ENCODE assay signal across 1 cellular context in the genomic region with DNA sequence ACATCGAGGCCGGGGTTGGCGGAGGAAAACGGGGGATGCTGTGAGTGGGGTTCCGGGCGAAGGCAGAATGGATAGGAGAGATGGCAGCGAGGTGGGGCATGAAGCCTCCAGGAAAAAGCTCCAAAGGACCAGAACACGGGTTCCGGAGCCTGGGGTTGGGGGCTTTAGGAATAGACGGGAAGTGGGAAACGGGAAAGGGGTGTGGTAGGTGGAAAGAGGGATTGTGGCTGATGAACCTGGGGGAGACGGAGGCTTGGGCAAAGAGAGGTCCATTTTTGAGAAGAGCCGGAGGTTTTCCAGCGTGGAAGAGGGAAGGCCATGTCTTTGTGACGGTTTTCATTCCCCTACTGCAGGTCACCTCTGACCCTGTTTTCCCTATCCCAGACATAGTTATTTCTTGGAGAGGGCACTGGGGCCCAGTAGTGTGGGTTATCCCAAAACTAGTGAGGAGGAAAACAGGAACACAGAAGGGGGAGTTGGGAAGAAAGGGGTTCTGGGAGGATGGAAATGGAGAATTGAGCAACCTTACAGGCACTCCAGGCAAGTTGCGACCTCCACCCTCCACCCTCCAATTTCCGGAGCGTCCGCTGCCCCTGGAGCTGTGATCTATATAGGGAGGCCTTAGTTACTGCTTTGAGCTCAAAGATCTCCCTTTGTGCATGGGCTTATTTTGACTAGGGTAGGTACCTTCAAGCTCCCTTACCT.
TF ChIP-seq lines count a peak whose summit lies in the region.

No MANE protein-coding gene starts in this region.

TF ChIP-seq in HepG2, 621 proteins besides CTCF, POLR2A, EP300 and RAD21:
- TF ChIP-seq, protein P1, sequence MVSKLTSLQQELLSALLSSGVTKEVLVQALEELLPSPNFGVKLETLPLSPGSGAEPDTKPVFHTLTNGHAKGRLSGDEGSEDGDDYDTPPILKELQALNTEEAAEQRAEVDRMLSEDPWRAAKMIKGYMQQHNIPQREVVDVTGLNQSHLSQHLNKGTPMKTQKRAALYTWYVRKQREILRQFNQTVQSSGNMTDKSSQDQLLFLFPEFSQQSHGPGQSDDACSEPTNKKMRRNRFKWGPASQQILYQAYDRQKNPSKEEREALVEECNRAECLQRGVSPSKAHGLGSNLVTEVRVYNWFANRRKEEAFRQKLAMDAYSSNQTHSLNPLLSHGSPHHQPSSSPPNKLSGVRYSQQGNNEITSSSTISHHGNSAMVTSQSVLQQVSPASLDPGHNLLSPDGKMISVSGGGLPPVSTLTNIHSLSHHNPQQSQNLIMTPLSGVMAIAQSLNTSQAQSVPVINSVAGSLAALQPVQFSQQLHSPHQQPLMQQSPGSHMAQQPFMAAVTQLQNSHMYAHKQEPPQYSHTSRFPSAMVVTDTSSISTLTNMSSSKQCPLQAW (CRISPR knock-in tag; IDR thresholded peaks at IDR 0.05) = peak; percentile 23
- TF ChIP-seq GATAD2A (CRISPR knock-in tag; IDR thresholded peaks at IDR 0.05) (peak; percentile 28; the same call in 1 of the 2 replicates), TAF1 (CRISPR knock-in tag; IDR thresholded peaks at IDR 0.05) (0 out of 2 replicates have a peak, but pooled peaks have one; percentile 27), ZNF605 (CRISPR knock-in tag; IDR thresholded peaks at IDR 0.05) (0 out of 2 replicates have a peak, but pooled peaks have one; percentile 27), PPARG (CRISPR knock-in tag; conservative IDR thresholded peaks at IDR 0.05) (peak; percentile 43; the same call in 1 of the 2 replicates), ZBTB7A (CRISPR knock-in tag; IDR thresholded peaks at IDR 0.05) (0 out of 2 replicates have a peak, but pooled peaks have one; percentile 32), KLF16 (CRISPR knock-in tag; IDR thresholded peaks at IDR 0.05) (0 out of 4 replicates have a peak, but pooled peaks of 1 of the 2 experiments have one; percentile 20), KAT8 (CRISPR knock-in tag; IDR thresholded peaks at IDR 0.05) (0 out of 2 replicates have a peak, but pooled peaks have one; percentile 21), ZNF75D (CRISPR knock-in tag; IDR thresholded peaks at IDR 0.05; ENCODE audit: borderline replicate concordance) (no peak), ETV5 (CRISPR knock-in tag; IDR thresholded peaks at IDR 0.05; ENCODE audit: borderline replicate concordance) (peak; percentile 49; the same call in 1 of the 2 replicates), ATRX (CRISPR knock-in tag; IDR thresholded peaks at IDR 0.05; ENCODE audit: borderline replicate concordance) (no peak), PHF8 (CRISPR knock-in tag; IDR thresholded peaks at IDR 0.05) (peak; percentile 10; the same call in 1 of the 2 replicates), NONO (IDR thresholded peaks at IDR 0.05) (no peak), NONO (CRISPR knock-in tag; conservative IDR thresholded peaks at IDR 0.05) (no peak), ZBTB7B (CRISPR knock-in tag; IDR thresholded peaks at IDR 0.05) (0 out of 2 replicates have a peak, but pooled peaks have one; percentile 32), ZNF777 (CRISPR knock-in tag; IDR thresholded peaks at IDR 0.05) (0 out of 2 replicates have a peak, but pooled peaks have one; percentile 9), KMT2B (CRISPR knock-in tag; IDR thresholded peaks at IDR 0.05) (0 out of 2 replicates have a peak, but pooled peaks have one; percentile 29), STAG1 (CRISPR knock-in tag; IDR thresholded peaks at IDR 0.05) (no peak), IKZF1 (IDR thresholded peaks at IDR 0.05) (no peak), SRY (CRISPR knock-in tag; IDR thresholded peaks at IDR 0.05) (0 out of 2 replicates have a peak, but pooled peaks have one; percentile 22), FOXK1 (CRISPR knock-in tag; IDR thresholded peaks at IDR 0.05; ENCODE audit: borderline replicate concordance, low read depth) (no peak), CEBPG (CRISPR knock-in tag; IDR thresholded peaks at IDR 0.05) (peak; percentile 63), KDM2A (CRISPR knock-in tag; IDR thresholded peaks at IDR 0.05; ENCODE audit: borderline replicate concordance, low read depth) (peak; percentile 28; the same call in 1 of the 2 replicates), GABPB1 (CRISPR knock-in tag; IDR thresholded peaks at IDR 0.05) (0 out of 2 replicates have a peak, but pooled peaks have one; percentile 12)
- TF ChIP-seq, protein P2, sequence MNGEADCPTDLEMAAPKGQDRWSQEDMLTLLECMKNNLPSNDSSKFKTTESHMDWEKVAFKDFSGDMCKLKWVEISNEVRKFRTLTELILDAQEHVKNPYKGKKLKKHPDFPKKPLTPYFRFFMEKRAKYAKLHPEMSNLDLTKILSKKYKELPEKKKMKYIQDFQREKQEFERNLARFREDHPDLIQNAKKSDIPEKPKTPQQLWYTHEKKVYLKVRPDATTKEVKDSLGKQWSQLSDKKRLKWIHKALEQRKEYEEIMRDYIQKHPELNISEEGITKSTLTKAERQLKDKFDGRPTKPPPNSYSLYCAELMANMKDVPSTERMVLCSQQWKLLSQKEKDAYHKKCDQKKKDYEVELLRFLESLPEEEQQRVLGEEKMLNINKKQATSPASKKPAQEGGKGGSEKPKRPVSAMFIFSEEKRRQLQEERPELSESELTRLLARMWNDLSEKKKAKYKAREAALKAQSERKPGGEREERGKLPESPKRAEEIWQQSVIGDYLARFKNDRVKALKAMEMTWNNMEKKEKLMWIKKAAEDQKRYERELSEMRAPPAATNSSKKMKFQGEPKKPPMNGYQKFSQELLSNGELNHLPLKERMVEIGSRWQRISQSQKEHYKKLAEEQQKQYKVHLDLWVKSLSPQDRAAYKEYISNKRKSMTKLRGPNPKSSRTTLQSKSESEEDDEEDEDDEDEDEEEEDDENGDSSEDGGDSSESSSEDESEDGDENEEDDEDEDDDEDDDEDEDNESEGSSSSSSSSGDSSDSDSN (CRISPR knock-in tag; IDR thresholded peaks at IDR 0.05) = peak; percentile 29; the same call in 1 of the 2 replicates
- TF ChIP-seq, protein P3, sequence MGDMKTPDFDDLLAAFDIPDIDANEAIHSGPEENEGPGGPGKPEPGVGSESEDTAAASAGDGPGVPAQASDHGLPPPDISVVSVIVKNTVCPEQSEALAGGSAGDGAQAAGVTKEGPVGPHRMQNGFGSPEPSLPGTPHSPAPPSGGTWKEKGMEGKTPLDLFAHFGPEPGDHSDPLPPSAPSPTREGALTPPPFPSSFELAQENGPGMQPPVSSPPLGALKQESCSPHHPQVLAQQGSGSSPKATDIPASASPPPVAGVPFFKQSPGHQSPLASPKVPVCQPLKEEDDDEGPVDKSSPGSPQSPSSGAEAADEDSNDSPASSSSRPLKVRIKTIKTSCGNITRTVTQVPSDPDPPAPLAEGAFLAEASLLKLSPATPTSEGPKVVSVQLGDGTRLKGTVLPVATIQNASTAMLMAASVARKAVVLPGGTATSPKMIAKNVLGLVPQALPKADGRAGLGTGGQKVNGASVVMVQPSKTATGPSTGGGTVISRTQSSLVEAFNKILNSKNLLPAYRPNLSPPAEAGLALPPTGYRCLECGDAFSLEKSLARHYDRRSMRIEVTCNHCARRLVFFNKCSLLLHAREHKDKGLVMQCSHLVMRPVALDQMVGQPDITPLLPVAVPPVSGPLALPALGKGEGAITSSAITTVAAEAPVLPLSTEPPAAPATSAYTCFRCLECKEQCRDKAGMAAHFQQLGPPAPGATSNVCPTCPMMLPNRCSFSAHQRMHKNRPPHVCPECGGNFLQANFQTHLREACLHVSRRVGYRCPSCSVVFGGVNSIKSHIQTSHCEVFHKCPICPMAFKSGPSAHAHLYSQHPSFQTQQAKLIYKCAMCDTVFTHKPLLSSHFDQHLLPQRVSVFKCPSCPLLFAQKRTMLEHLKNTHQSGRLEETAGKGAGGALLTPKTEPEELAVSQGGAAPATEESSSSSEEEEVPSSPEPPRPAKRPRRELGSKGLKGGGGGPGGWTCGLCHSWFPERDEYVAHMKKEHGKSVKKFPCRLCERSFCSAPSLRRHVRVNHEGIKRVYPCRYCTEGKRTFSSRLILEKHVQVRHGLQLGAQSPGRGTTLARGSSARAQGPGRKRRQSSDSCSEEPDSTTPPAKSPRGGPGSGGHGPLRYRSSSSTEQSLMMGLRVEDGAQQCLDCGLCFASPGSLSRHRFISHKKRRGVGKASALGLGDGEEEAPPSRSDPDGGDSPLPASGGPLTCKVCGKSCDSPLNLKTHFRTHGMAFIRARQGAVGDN (CRISPR knock-in tag; IDR thresholded peaks at IDR 0.05) = 0 out of 2 replicates have a peak, but pooled peaks have one; percentile 24
- TF ChIP-seq, protein P4, sequence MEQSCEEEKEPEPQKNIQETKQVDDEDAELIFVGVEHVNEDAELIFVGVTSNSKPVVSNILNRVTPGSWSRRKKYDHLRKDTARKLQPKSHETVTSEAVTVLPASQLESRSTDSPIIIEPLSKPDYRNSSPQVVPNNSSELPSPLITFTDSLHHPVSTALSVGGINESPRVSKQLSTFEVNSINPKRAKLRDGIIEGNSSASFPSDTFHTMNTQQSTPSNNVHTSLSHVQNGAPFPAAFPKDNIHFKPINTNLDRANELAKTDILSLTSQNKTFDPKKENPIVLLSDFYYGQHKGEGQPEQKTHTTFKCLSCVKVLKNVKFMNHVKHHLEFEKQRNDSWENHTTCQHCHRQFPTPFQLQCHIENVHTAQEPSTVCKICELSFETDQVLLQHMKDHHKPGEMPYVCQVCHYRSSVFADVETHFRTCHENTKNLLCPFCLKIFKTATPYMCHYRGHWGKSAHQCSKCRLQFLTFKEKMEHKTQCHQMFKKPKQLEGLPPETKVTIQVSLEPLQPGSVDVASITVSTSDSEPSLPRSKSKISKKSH (CRISPR knock-in tag; IDR thresholded peaks at IDR 0.05; ENCODE audit: borderline replicate concordance) = no peak
- TF ChIP-seq, protein P5, sequence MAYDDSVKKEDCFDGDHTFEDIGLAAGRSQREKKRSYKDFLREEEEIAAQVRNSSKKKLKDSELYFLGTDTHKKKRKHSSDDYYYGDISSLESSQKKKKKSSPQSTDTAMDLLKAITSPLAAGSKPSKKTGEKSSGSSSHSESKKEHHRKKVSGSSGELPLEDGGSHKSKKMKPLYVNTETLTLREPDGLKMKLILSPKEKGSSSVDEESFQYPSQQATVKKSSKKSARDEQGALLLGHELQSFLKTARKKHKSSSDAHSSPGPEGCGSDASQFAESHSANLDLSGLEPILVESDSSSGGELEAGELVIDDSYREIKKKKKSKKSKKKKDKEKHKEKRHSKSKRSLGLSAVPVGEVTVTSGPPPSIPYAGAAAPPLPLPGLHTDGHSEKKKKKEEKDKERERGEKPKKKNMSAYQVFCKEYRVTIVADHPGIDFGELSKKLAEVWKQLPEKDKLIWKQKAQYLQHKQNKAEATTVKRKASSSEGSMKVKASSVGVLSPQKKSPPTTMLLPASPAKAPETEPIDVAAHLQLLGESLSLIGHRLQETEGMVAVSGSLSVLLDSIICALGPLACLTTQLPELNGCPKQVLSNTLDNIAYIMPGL (CRISPR knock-in tag; IDR thresholded peaks at IDR 0.05; ENCODE audit: borderline replicate concordance in 1 of 2, low read depth in 1 of 2) = peak; percentile 33 to 46; a peak in 2 of 4 replicates
- TF ChIP-seq, protein P6, sequence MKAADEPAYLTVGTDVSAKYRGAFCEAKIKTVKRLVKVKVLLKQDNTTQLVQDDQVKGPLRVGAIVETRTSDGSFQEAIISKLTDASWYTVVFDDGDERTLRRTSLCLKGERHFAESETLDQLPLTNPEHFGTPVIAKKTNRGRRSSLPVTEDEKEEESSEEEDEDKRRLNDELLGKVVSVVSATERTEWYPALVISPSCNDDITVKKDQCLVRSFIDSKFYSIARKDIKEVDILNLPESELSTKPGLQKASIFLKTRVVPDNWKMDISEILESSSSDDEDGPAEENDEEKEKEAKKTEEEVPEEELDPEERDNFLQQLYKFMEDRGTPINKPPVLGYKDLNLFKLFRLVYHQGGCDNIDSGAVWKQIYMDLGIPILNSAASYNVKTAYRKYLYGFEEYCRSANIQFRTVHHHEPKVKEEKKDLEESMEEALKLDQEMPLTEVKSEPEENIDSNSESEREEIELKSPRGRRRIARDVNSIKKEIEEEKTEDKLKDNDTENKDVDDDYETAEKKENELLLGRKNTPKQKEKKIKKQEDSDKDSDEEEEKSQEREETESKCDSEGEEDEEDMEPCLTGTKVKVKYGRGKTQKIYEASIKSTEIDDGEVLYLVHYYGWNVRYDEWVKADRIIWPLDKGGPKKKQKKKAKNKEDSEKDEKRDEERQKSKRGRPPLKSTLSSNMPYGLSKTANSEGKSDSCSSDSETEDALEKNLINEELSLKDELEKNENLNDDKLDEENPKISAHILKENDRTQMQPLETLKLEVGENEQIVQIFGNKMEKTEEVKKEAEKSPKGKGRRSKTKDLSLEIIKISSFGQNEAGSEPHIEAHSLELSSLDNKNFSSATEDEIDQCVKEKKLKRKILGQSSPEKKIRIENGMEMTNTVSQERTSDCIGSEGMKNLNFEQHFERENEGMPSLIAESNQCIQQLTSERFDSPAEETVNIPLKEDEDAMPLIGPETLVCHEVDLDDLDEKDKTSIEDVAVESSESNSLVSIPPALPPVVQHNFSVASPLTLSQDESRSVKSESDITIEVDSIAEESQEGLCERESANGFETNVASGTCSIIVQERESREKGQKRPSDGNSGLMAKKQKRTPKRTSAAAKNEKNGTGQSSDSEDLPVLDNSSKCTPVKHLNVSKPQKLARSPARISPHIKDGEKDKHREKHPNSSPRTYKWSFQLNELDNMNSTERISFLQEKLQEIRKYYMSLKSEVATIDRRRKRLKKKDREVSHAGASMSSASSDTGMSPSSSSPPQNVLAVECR (CRISPR knock-in tag; IDR thresholded peaks at IDR 0.05; ENCODE audit: borderline replicate concordance) = peak; percentile 25; the same call in 1 of the 2 replicates
